In the genomic region with DNA sequence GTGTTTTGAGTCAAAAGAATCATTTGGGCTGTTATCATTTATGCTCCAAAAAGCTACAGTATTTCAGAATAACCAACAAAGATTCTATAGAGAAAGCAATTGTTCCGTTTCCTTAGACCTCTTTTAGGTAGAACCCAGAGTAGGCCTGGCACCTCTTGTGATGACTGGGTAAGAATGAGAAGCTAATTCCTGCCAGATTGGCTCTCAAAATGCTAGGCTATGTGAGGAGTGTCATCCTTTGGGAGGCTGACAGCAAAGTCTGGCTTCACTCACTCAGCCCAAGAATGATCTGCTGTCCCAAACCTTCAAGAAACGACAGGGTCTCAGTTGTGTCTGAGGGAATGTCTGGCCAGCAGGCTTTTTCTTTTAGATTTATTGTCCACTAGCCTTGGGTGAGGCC, we compare ENCODE assay signal across 1 cellular context.
TF ChIP-seq lines count a peak whose summit lies in the region.

No MANE protein-coding gene starts in this region.

TF ChIP-seq in GM12878, 131 proteins besides CTCF, POLR2A, EP300 and RAD21:
- TF ChIP-seq, protein P1, sequence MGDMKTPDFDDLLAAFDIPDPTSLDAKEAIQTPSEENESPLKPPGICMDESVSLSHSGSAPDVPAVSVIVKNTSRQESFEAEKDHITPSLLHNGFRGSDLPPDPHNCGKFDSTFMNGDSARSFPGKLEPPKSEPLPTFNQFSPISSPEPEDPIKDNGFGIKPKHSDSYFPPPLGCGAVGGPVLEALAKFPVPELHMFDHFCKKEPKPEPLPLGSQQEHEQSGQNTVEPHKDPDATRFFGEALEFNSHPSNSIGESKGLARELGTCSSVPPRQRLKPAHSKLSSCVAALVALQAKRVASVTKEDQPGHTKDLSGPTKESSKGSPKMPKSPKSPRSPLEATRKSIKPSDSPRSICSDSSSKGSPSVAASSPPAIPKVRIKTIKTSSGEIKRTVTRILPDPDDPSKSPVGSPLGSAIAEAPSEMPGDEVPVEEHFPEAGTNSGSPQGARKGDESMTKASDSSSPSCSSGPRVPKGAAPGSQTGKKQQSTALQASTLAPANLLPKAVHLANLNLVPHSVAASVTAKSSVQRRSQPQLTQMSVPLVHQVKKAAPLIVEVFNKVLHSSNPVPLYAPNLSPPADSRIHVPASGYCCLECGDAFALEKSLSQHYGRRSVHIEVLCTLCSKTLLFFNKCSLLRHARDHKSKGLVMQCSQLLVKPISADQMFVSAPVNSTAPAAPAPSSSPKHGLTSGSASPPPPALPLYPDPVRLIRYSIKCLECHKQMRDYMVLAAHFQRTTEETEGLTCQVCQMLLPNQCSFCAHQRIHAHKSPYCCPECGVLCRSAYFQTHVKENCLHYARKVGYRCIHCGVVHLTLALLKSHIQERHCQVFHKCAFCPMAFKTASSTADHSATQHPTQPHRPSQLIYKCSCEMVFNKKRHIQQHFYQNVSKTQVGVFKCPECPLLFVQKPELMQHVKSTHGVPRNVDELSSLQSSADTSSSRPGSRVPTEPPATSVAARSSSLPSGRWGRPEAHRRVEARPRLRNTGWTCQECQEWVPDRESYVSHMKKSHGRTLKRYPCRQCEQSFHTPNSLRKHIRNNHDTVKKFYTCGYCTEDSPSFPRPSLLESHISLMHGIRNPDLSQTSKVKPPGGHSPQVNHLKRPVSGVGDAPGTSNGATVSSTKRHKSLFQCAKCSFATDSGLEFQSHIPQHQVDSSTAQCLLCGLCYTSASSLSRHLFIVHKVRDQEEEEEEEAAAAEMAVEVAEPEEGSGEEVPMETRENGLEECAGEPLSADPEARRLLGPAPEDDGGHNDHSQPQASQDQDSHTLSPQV (IDR thresholded peaks at IDR 0.05) = no peak
- TF ChIP-seq, protein P2, sequence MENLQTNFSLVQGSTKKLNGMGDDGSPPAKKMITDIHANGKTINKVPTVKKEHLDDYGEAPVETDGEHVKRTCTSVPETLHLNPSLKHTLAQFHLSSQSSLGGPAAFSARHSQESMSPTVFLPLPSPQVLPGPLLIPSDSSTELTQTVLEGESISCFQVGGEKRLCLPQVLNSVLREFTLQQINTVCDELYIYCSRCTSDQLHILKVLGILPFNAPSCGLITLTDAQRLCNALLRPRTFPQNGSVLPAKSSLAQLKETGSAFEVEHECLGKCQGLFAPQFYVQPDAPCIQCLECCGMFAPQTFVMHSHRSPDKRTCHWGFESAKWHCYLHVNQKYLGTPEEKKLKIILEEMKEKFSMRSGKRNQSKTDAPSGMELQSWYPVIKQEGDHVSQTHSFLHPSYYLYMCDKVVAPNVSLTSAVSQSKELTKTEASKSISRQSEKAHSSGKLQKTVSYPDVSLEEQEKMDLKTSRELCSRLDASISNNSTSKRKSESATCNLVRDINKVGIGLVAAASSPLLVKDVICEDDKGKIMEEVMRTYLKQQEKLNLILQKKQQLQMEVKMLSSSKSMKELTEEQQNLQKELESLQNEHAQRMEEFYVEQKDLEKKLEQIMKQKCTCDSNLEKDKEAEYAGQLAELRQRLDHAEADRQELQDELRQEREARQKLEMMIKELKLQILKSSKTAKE (IDR thresholded peaks at IDR 0.05; ENCODE audit: low read depth, poor library complexity, severe bottlenecking) = no peak
- TF ChIP-seq EGR1 (IDR thresholded peaks at IDR 0.05; ENCODE audit: borderline replicate concordance in 1 of 2, low read depth in 2 of 2, low read length in 2 of 2) = no peak
- TF ChIP-seq LARP7 (IDR thresholded peaks at IDR 0.05) = no peak
- TF ChIP-seq CBX5 (IDR thresholded peaks at IDR 0.05; ENCODE audit: low read depth) = no peak
- TF ChIP-seq STAT3 (IDR thresholded peaks at IDR 0.05; ENCODE audit: low read depth, low read length) = no peak
- TF ChIP-seq STAT1 (conservative IDR thresholded peaks at IDR 0.05) = no peak
- TF ChIP-seq, protein P3, sequence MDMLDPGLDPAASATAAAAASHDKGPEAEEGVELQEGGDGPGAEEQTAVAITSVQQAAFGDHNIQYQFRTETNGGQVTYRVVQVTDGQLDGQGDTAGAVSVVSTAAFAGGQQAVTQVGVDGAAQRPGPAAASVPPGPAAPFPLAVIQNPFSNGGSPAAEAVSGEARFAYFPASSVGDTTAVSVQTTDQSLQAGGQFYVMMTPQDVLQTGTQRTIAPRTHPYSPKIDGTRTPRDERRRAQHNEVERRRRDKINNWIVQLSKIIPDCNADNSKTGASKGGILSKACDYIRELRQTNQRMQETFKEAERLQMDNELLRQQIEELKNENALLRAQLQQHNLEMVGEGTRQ (IDR thresholded peaks at IDR 0.05; ENCODE audit: borderline replicate concordance, low read depth, low read length) = no peak
- no peak for TF ChIP-seq ZBED1 (IDR thresholded peaks at IDR 0.05; ENCODE audit: borderline replicate concordance)
- TF ChIP-seq RUNX3 (IDR thresholded peaks at IDR 0.05; ENCODE audit: low read length) = no peak
- TF ChIP-seq, protein P4, sequence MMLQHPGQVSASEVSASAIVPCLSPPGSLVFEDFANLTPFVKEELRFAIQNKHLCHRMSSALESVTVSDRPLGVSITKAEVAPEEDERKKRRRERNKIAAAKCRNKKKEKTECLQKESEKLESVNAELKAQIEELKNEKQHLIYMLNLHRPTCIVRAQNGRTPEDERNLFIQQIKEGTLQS (IDR thresholded peaks at IDR 0.05; ENCODE audit: borderline replicate concordance, extremely low read depth, low read depth, low read length) = no peak
- no peak for TF ChIP-seq SMARCA5 (IDR thresholded peaks at IDR 0.05)
- no peak for TF ChIP-seq TBL1XR1 (IDR thresholded peaks at IDR 0.05; ENCODE audit: low read depth, low read length)
- TF ChIP-seq, protein P5, sequence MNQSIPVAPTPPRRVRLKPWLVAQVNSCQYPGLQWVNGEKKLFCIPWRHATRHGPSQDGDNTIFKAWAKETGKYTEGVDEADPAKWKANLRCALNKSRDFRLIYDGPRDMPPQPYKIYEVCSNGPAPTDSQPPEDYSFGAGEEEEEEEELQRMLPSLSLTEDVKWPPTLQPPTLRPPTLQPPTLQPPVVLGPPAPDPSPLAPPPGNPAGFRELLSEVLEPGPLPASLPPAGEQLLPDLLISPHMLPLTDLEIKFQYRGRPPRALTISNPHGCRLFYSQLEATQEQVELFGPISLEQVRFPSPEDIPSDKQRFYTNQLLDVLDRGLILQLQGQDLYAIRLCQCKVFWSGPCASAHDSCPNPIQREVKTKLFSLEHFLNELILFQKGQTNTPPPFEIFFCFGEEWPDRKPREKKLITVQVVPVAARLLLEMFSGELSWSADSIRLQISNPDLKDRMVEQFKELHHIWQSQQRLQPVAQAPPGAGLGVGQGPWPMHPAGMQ (IDR thresholded peaks at IDR 0.05; ENCODE audit: borderline replicate concordance) = no peak
- no peak for TF ChIP-seq SRF (IDR thresholded peaks at IDR 0.05; ENCODE audit: low read depth in 2 of 2, low read length in 2 of 2)
- no peak for TF ChIP-seq KLF5 (IDR thresholded peaks at IDR 0.05; ENCODE audit: partially characterized antibody)
- TF ChIP-seq, protein P6, sequence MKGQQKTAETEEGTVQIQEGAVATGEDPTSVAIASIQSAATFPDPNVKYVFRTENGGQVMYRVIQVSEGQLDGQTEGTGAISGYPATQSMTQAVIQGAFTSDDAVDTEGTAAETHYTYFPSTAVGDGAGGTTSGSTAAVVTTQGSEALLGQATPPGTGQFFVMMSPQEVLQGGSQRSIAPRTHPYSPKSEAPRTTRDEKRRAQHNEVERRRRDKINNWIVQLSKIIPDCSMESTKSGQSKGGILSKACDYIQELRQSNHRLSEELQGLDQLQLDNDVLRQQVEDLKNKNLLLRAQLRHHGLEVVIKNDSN (IDR thresholded peaks at IDR 0.05; ENCODE audit: borderline replicate concordance, extremely low read length, insufficient read depth, low read depth, low read length) = no peak
- TF ChIP-seq, protein P7, sequence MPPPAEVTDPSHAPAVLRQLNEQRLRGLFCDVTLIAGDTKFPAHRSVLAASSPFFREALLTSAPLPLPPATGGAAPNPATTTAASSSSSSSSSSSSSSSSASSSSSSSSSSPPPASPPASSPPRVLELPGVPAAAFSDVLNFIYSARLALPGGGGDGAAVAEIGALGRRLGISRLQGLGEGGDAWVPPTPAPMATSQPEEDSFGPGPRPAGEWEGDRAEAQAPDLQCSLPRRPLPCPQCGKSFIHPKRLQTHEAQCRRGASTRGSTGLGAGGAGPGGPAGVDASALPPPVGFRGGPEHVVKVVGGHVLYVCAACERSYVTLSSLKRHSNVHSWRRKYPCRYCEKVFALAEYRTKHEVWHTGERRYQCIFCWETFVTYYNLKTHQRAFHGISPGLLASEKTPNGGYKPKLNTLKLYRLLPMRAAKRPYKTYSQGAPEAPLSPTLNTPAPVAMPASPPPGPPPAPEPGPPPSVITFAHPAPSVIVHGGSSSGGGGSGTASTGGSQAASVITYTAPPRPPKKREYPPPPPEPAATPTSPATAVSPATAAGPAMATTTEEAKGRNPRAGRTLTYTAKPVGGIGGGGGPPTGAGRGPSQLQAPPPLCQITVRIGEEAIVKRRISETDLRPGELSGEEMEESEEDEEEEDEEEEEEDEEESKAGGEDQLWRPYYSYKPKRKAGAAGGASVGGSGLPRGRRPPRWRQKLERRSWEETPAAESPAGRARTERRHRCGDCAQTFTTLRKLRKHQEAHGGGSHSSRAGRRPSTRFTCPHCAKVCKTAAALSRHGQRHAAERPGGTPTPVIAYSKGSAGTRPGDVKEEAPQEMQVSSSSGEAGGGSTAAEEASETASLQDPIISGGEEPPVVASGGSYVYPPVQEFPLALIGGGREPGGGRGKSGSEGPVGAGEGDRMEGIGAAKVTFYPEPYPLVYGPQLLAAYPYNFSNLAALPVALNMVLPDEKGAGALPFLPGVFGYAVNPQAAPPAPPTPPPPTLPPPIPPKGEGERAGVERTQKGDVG (CRISPR knock-in tag; IDR thresholded peaks at IDR 0.05) = no peak
- no peak for TF ChIP-seq ZNF274 (IDR thresholded peaks at IDR 0.05; ENCODE audit: insufficient read depth, insufficient read length)
- no peak for TF ChIP-seq KAT2A (conservative IDR thresholded peaks at IDR 0.05; ENCODE audit: control insufficient read depth, low read depth, low read length)
